1 cellular context compared by ENCODE assay signal in genomic region chr3:31356941-31357340, GRCh38.
TF ChIP-seq lines count a peak whose summit lies in the region.

No MANE protein-coding gene starts in this region.

TF ChIP-seq in GM23338, 12 proteins besides CTCF, POLR2A, EP300 and RAD21 (continued from another document):
- TF ChIP-seq ZNF462 (CRISPR knock-in tag; IDR thresholded peaks at IDR 0.05) = no peak
- TF ChIP-seq NANOG (IDR thresholded peaks at IDR 0.05; ENCODE audit: borderline replicate concordance) = no peak
- no peak for TF ChIP-seq ZNF114 (CRISPR knock-in tag; IDR thresholded peaks at IDR 0.05)
- TF ChIP-seq CREB1 (CRISPR knock-in tag; IDR thresholded peaks at IDR 0.05; ENCODE audit: low read depth) = no peak
- no peak for TF ChIP-seq ETS1 (IDR thresholded peaks at IDR 0.05)
- TF ChIP-seq POLR2AphosphoS5 (IDR thresholded peaks at IDR 0.05; ENCODE audit: low read depth) = no peak
- no peak for TF ChIP-seq STAT1 (IDR thresholded peaks at IDR 0.05; ENCODE audit: unreplicated experiment)
